8 cellular contexts compared by ENCODE assay signal in genomic region chr1:36160949-36161485, GRCh38. TPM values are rescaled to one million over a fixed set of nuclear protein-coding genes. Genes with fewer than 3 reads are reported as not detected.
DNase-seq lines count a peak whose midpoint lies in the region; ATAC-seq lines count a peak whose summit lies in the region.

No MANE protein-coding gene starts in this region.

- H3K27ac ChIP-seq in epithelial cell of prostate: peak overlapping the region; percentile 98

- DNase-seq in DMS53 (lab: John Stamatoyannopoulos, UW): peak; percentile 26
- DNase-seq in DMS53 treated with DMSO at 0.1 percent for 48 hours (lab: John Stamatoyannopoulos, UW; ENCODE audit: unreplicated experiment): no peak
- DNase-seq in NCI-H69 (lab: John Stamatoyannopoulos, UW): peak; percentile 28
- peak; percentile 84 for DNase-seq in activated CD8-positive, alpha-beta memory T cell treated with anti-CD3 and anti-CD28 coated beads, Interleukin-2, amount 50 U/mL, for 48 hours
- no peak for DNase-seq in epithelial cell of prostate (ENCODE audit: low read depth, low spot score)
- peak; percentile 54 for DNase-seq in mucosa of gallbladder (ENCODE audit: low spot score)
- peak; percentile 45 for DNase-seq in stromal cell of bone marrow (ENCODE audit: low read depth)

- ATAC-seq in HG02610 (IDR thresholded peaks at IDR 0.05; ENCODE audit: unreplicated experiment): no peak

RNA-seq across cellular contexts. Expression of gene MAP7D1, which starts 5.1 kb away (rescaled TPM):
- total RNA-seq in mucosa of gallbladder: 123 TPM

RNA-seq across cellular contexts. Expression of gene TRAPPC3, which starts 11.7 kb away (rescaled TPM):
- total RNA-seq in mucosa of gallbladder: 57.7 TPM

RNA-seq across cellular contexts. Expression of gene COL8A2, which starts 36.0 kb away (rescaled TPM):
- 10.8 TPM for total RNA-seq in mucosa of gallbladder

Comparison
In these comparisons a context has a peak if more than half of its experiments do, and no peak if none do; other contexts are left out.
1. DNase-seq: peak in DMS53 (single experiment), NCI-H69 (single experiment), activated CD8-positive, alpha-beta memory T cell treated with anti-CD3 and anti-CD28 coated beads, Interleukin-2, amount 50 U/mL, for 48 hours (single experiment), mucosa of gallbladder (single experiment) and stromal cell of bone marrow (single experiment); none in DMS53 treated with DMSO at 0.1 percent for 48 hours (single experiment) and epithelial cell of prostate (single experiment).